In the genomic region with DNA sequence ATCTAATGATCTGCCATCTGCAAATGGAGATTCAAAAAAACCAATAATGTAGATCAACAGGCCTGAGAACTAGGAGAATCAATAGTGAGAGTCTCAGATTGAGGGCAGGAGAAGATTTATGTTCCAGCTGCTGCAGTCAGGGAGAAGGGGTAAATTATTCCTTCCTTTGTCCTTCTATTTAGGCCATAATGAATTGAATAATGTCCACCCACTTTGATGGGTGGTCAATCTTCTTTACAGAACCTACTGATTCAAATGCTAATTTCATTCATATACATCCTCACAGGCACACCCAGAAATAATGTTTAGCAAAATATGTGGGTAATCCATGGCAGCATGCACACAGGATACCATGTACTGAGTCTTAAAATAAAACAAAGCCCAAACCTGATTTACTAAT, we compare ENCODE assay signal across 21 cellular contexts.
"Had no signal": no experiment of that assay in that cellular context is flagged by ENCODE, and none has a peak within 500 bp of the region (broad histone marks: within the 10 kb centered on the region; RNA-seq: fewer than 3 reads in every experiment).

No MANE protein-coding gene starts in this region.

- H3K27me3 ChIP-seq: SJSA1 had no signal

- H3K27ac ChIP-seq: HL-60, SJSA1, SK-N-MC had no signal

- DNase-seq: KBM-7, MV-4-11, NCI-H1048, NCI-H1105 treated with DMSO at 0.1 percent for 48 hours, NCI-H1417 treated with DMSO at 0.1 percent for 48 hours, NCI-H146, NCI-H1694 treated with DMSO at 0.1 percent for 48 hours, NCI-H2081, NCI-H2107, NCI-H2171, NCI-H345, NCI-H446 treated with DMSO at 0.1 percent for 48 hours, NCI-H510A treated with DMSO at 0.1 percent for 48 hours, NCI-H526, NCI-H774, Right ventricle myocardium superior, RPMI8226, SIG-M5 had no signal

- H3K9me3 ChIP-seq: SJSA1 had no signal

- H3K36me3 ChIP-seq: SJSA1 had no signal

- H3K4me1 ChIP-seq: SJSA1 had no signal

- H3K4me3 ChIP-seq: SJSA1, SK-N-MC had no signal
